1 cellular context compared by ENCODE assay signal in the genomic region with DNA sequence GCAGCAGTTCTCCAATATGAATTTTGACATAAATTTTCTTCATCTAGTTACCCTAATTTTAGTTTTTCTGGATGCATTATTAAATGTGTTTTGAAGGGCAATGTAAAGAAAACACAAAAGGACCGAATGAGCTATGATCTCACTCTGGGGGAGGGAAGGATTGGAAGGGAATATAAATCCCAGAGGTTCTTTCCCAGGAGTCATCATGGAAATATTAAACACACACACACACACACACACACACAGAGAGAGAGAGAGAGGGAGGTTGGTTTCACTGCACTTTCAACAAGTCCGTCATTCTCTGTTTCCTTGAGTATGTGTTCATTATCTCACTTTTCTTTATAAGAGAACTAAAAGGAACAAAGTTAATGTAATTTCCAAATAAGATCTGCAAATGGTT.
TF ChIP-seq lines count a peak whose summit lies in the region.

No MANE protein-coding gene starts in this region.

TF ChIP-seq in IMR-90, 13 proteins besides CTCF, POLR2A, EP300 and RAD21 (continued from another document):
- TF ChIP-seq, protein P1, sequence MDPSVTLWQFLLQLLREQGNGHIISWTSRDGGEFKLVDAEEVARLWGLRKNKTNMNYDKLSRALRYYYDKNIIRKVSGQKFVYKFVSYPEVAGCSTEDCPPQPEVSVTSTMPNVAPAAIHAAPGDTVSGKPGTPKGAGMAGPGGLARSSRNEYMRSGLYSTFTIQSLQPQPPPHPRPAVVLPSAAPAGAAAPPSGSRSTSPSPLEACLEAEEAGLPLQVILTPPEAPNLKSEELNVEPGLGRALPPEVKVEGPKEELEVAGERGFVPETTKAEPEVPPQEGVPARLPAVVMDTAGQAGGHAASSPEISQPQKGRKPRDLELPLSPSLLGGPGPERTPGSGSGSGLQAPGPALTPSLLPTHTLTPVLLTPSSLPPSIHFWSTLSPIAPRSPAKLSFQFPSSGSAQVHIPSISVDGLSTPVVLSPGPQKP (IDR thresholded peaks at IDR 0.05; ENCODE audit: borderline replicate concordance, low read depth, low read length): no peak
- peak; percentile 51; the same call in 1 of the 2 replicates for TF ChIP-seq BHLHE40 (IDR thresholded peaks at IDR 0.05; ENCODE audit: low read depth, low read length)
- no peak; the same call in 1 of the 2 replicates for TF ChIP-seq NFE2L2 (IDR thresholded peaks at IDR 0.05; ENCODE audit: low read depth, low read length)
- TF ChIP-seq MXI1 (IDR thresholded peaks at IDR 0.05; ENCODE audit: borderline replicate concordance, low read depth, low read length): no peak
- no peak for TF ChIP-seq MAFK (IDR thresholded peaks at IDR 0.05; ENCODE audit: low read depth, low read length)
- no peak for TF ChIP-seq RFX5 (IDR thresholded peaks at IDR 0.05; ENCODE audit: low read depth, low read length)
- peak; percentile 94 for TF ChIP-seq FOS (IDR thresholded peaks at IDR 0.05; ENCODE audit: low read depth, low read length)
- TF ChIP-seq CEBPB (IDR thresholded peaks at IDR 0.05; ENCODE audit: low read depth, low read length): no peak
- no peak for TF ChIP-seq MAZ (IDR thresholded peaks at IDR 0.05; ENCODE audit: borderline replicate concordance, low read depth, low read length)
- peak; percentile 13; the same call in 1 of the 2 replicates for TF ChIP-seq SMC3 (IDR thresholded peaks at IDR 0.05; ENCODE audit: low read depth, low read length)
TF ChIP-seq in IMR-90: peak in this region for 3.
